ENCODE assay signal across 8 cellular contexts in the genomic region with DNA sequence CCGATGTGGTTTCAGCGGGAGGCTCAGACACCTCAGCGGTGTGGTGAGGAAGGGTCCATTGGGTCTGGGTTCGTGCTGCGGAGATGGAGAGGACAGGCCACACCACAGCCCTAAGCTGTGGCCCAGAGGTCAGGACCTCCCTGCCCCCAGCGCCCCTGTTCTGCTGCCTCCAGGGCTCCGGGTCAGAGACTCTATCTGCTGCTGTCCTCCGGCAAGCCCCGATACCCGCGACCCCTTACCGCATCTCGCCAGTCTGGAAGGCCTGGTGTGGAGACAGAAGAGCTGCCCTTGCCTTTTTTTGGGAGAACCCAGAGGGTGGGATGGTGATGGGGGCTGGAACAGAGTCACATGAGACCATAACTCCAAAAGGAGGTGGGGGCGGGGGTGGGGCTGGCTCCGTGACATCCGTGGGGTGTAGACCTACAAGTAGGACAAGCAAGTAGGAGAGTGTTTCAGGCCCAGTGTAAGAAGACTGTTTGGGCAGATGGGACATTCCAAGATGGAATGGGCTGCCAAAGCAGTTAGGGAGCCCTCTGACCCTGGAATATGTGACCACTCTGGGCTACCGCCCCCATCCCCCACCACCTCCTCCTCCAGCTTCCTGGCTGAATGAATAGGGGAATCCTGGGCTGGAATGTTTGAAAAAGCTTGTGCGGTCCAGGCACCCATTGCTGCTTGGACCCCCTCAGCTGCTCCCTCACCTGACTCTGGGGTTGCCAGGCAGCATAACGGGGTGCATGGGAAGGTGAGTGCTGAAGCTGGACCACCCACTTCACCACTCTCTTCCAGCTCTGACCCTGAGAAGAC. TPM values are rescaled to one million over a fixed set of nuclear protein-coding genes. Genes with fewer than 3 reads are reported as not detected.
DNase-seq lines count a peak whose midpoint lies in the region; TF ChIP-seq lines count a peak whose summit lies in the region.

No MANE protein-coding gene starts in this region.

- H3K4me3 ChIP-seq in SU-DHL-6 (ENCODE audit: insufficient read depth, low read length, poor library complexity, severe bottlenecking), result peak overlapping the region; percentile 73
- H3K4me3 ChIP-seq in foreskin fibroblast (ENCODE audit: low read depth in 1 of 2, low read length in 2 of 2), result peak overlapping the region; percentile 88 to 92
- peak overlapping the region; percentile 71 to 87 for H3K4me3 ChIP-seq in prostate gland

- WGBS in prostate gland, result 13% methylated on average over 19 of the region's 19 CpGs

- H2AFZ ChIP-seq in SU-DHL-6 (ENCODE audit: low read depth, low read length, severe bottlenecking), result no peak overlapping the region

- no peaks in the 10 kb centered on the region for H3K9me2 ChIP-seq in SU-DHL-6 (replicated peaks; ENCODE audit: insufficient read depth, low read length)

- in situ Hi-C loops in G401 (cut with HindIII; ENCODE audit: low sequenced_read_pairs), result no loop called here

- peak overlapping the region; percentile 81 for H3K9ac ChIP-seq in SU-DHL-6 (ENCODE audit: low read length)

- no peaks in the 10 kb centered on the region for H3F3A ChIP-seq in SU-DHL-6 (ENCODE audit: insufficient read depth)

- H3K36me3 ChIP-seq in SU-DHL-6 (ENCODE audit: low read length) (no peaks in the 10 kb centered on the region), prostate gland (no peaks in the 10 kb centered on the region)

- TF ChIP-seq CTCF in SU-DHL-6 (IDR thresholded peaks at IDR 0.05; ENCODE audit: insufficient read depth, low read length, poor library complexity, severe bottlenecking) (no peak), foreskin fibroblast (IDR thresholded peaks at IDR 0.05; ENCODE audit: low read depth, low read length) (no peak), prostate gland (IDR thresholded peaks at IDR 0.05) (no peak)

- intact Hi-C loops in prostate gland (cut with DNase I), result no loop called here

- peak overlapping the region; percentile 60 for H3K4me2 ChIP-seq in SU-DHL-6 (ENCODE audit: low read depth, low read length, poor library complexity, severe bottlenecking)

- no peaks in the 10 kb centered on the region for H3K9me3 ChIP-seq in SU-DHL-6 (ENCODE audit: insufficient read depth, low read length)
- no peaks in the 10 kb centered on the region for H3K9me3 ChIP-seq in prostate gland

- no peak overlapping the region for H3K27ac ChIP-seq in SU-DHL-6 (ENCODE audit: low read depth, low read length)
- peak overlapping the region; percentile 52 to 71 for H3K27ac ChIP-seq in prostate gland

- H4K20me1 ChIP-seq in SU-DHL-6 (ENCODE audit: low read depth, low read length), result no peaks in the 10 kb centered on the region

- DNase-seq in G401 (ENCODE audit: low spot score) (peak; percentile 11), foreskin fibroblast (peak in 1 of 2 donors; percentile 22), prostate gland (ENCODE audit: low spot score) (no peak), islet precursor cell (no peak), AG20443 (ENCODE audit: low spot score) (no peak), NCI-H187 treated with DMSO at 0.1 percent for 48 hours (lab: John Stamatoyannopoulos, UW) (no peak), CD1c-positive myeloid dendritic cell (ENCODE audit: extremely low spot score) (no peak)

- H3K27me3 ChIP-seq in SU-DHL-6 (ENCODE audit: low read length), result no peaks in the 10 kb centered on the region
- no peaks in the 10 kb centered on the region for H3K27me3 ChIP-seq in prostate gland (replicated peaks; ENCODE audit: insufficient read depth)

- 0 out of 2 replicates have a peak, but pooled peaks cover 8% of the 10 kb centered on the region for H3K79me2 ChIP-seq in SU-DHL-6 (ENCODE audit: insufficient read depth, low read length)

- peaks cover 6% of the 10 kb centered on the region for H3K4me1 ChIP-seq in prostate gland (replicated peaks)

- no peak for TF ChIP-seq POLR2A in prostate gland (IDR thresholded peaks at IDR 0.05)

RNA-seq across cellular contexts. Expression of gene XYLT2, which starts 1.4 kb away (rescaled TPM):
- 31.5 and 33.5 TPM in 2 replicates for total RNA-seq in G401 (2014; rRNA removed; shearing (Covaris generic))
- 10 to 100 TPM; 44.8 to 49.8 TPM for total RNA-seq in prostate gland

RNA-seq across cellular contexts. Expression of gene MRPL27, which starts 25.7 kb away (rescaled TPM):
- total RNA-seq in G401 (2014; rRNA removed; shearing (Covaris generic)), result 69.9 and 84.5 TPM in 2 replicates
- 10 to 100 TPM; 63.3 to 69.6 TPM for total RNA-seq in prostate gland

RNA-seq across cellular contexts. Expression of gene EME1, which starts 25.7 kb away (rescaled TPM):
- 6.6 and 21.6 TPM in 2 replicates for total RNA-seq in G401 (2014; rRNA removed; shearing (Covaris generic))
- total RNA-seq in prostate gland, result 10 to 100 TPM in 1 of 2 donors, under 1 TPM in 1; 0.23 to 13.6 TPM

RNA-seq across cellular contexts. Expression of gene LRRC59, which starts 50.0 kb away (rescaled TPM):
- total RNA-seq in G401 (2014; rRNA removed; shearing (Covaris generic)), result 150 and 182 TPM in 2 replicates
- total RNA-seq in prostate gland, result 10 to 100 TPM; 67.6 to 76.6 TPM
